9 cellular contexts compared by ENCODE assay signal in genomic region chr1:81799939-81800740, GRCh38. TPM values are rescaled to one million over a fixed set of nuclear protein-coding genes. Genes with fewer than 3 reads are reported as not detected.
DNase-seq lines count a peak whose midpoint lies in the region; ATAC-seq and TF ChIP-seq lines count a peak whose summit lies in the region.
"Had no signal": no experiment of that assay in that cellular context is flagged by ENCODE, and none has a peak within 500 bp of the region (broad histone marks: within the 10 kb centered on the region; RNA-seq: fewer than 3 reads in every experiment).

No MANE protein-coding gene starts in this region.

- H3K9me3 Mint-ChIP-seq in endodermal cell (no peaks in the 10 kb centered on the region), mesothelial cell of epicardium (no peaks in the 10 kb centered on the region)

- H3K36me3 ChIP-seq in endodermal cell (ENCODE audit: control insufficient read depth, insufficient read depth, low read length), result no peaks in the 10 kb centered on the region

- DNase-seq in NCI-H187 (lab: John Stamatoyannopoulos, UW) (peak; percentile 7 to 25), NCI-H187 treated with DMSO at 0.1 percent for 48 hours (lab: John Stamatoyannopoulos, UW) (no peak), NCI-H82 (lab: John Stamatoyannopoulos, UW) (peak; percentile 76), endodermal cell (peak; percentile 91), mesothelial cell of epicardium (ENCODE audit: low spot score in 2 of 2, unreplicated experiment in 2 of 2) (peak; percentile 40 to 75), hippocampal formation (lab: John Stamatoyannopoulos, UW) (no peak)
- DNase-seq in activated CD8-positive, alpha-beta memory T cell treated with anti-CD3 and anti-CD28 coated beads, Interleukin-2, amount 50 U/mL, for 4 hours, result no peak

- no peaks in the 10 kb centered on the region for H3K36me3 Mint-ChIP-seq in endodermal cell (ENCODE audit: low read depth)
- H3K36me3 Mint-ChIP-seq in mesothelial cell of epicardium, result no peaks in the 10 kb centered on the region

- H3K27ac Mint-ChIP-seq in endodermal cell (peak overlapping the region; percentile 94), mesothelial cell of epicardium (peak overlapping the region; percentile 99)

- peak overlapping the region; percentile 94 for H3K4me3 Mint-ChIP-seq in endodermal cell
- peak overlapping the region; percentile 96 for H3K4me3 Mint-ChIP-seq in mesothelial cell of epicardium

- H3K4me1 Mint-ChIP-seq in endodermal cell (peaks cover 23% of the 10 kb centered on the region), mesothelial cell of epicardium (peaks cover 31% of the 10 kb centered on the region)

- H3K27me3 ChIP-seq in endodermal cell (ENCODE audit: control insufficient read depth, insufficient read depth, low read length, poor library complexity, severe bottlenecking), result no peaks in the 10 kb centered on the region

- H3K9me3 ChIP-seq in endodermal cell (ENCODE audit: control insufficient read depth, low read length), result no peaks in the 10 kb centered on the region

- peak overlapping the region; percentile 89 for H3K4me3 ChIP-seq in endodermal cell (ENCODE audit: low read length)

- H3K9ac ChIP-seq in endodermal cell (ENCODE audit: extremely low read depth, low read length, poor library complexity, severe bottlenecking), result peak overlapping the region; percentile 56

- H3K27ac ChIP-seq in endodermal cell (ENCODE audit: low read depth, low read length), result peak overlapping the region; percentile 96
- H3K27ac ChIP-seq: C4-2B had no signal

- no peaks in the 10 kb centered on the region for H3K27me3 Mint-ChIP-seq in endodermal cell (ENCODE audit: insufficient read depth)
- H3K27me3 Mint-ChIP-seq in mesothelial cell of epicardium (ENCODE audit: low read depth), result peaks cover 1% of the 10 kb centered on the region

- WGBS in endodermal cell (ENCODE audit: insufficient coverage in 1 of 2, insufficient read length in 1 of 2), 2 experiments, result 0 to 7% methylated on average over 9 to 40 of the region's 49 CpGs

- TF ChIP-seq CTCF in endodermal cell (conservative IDR thresholded peaks at IDR 0.05), result no peak
- no peak for TF ChIP-seq CTCF in mesothelial cell of epicardium (IDR thresholded peaks at IDR 0.05; ENCODE audit: unreplicated experiment)

- H3K4me1 ChIP-seq in endodermal cell (ENCODE audit: control insufficient read depth, insufficient read depth, low read length), result no peaks in the 10 kb centered on the region

- ATAC-seq in HG03565 (IDR thresholded peaks at IDR 0.05; ENCODE audit: unreplicated experiment), result no peak

RNA-seq across cellular contexts. Expression of gene ADGRL2, which starts 0.6 kb away (rescaled TPM):
- 10 to 100 TPM; 61.6 to 76.4 TPM for total RNA-seq in endodermal cell
- 173 TPM for polyA plus RNA-seq in endodermal cell (2013, experiment 1 of 2)
- 161 TPM for polyA plus RNA-seq in endodermal cell (2013, experiment 2 of 2)
- total RNA-seq in mesothelial cell of epicardium, result 81.5 to 89.8 TPM (median 83.4 TPM) in 3 replicates

Comparison
In these comparisons a context has a peak if more than half of its experiments do, and no peak if none do; other contexts are left out.
1. DNase-seq: peak in NCI-H187 (2 of 2), NCI-H82 (single experiment), endodermal cell (single experiment) and mesothelial cell of epicardium (2 of 2); none in NCI-H187 treated with DMSO at 0.1 percent for 48 hours (single experiment), activated CD8-positive, alpha-beta memory T cell treated with anti-CD3 and anti-CD28 coated beads, Interleukin-2, amount 50 U/mL, for 4 hours (single experiment) and hippocampal formation (0 of 2).